9 cellular contexts compared by ENCODE assay signal in the genomic region with DNA sequence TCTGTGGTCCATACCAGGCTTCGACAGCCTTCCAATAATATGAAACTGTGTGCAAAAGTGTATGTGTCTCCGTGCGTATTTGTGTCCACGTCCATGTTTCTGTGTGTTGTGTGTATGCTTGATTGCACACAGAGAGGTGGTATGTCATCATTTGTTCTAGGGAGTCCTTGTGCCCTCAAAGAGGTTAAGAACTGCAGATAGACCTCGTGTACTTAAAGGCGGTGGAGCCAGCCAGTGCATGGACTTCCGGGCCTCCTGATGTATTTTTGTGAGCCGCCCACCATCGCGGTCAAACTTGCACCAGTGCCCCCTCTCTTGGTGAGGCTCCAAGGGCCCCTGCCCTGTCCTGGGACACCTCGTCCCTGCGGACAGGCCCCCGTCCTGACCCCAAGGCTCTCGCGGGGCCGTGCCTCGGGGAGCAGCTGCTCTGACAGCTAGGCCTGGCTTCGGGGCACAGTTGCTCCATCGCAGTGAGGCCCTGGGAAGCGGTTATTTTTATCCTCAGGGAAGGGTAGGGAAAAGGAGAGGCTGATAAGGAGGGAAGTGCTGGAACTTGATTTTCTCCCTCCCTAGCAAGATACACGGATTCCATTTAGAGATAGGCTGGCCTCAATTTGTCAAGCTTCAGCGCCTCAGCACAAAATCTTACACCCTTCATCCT. TPM values are rescaled to one million over a fixed set of nuclear protein-coding genes. Genes with fewer than 3 reads are reported as not detected.
DNase-seq lines count a peak whose midpoint lies in the region; ATAC-seq and TF ChIP-seq lines count a peak whose summit lies in the region.
"Had no signal": no experiment of that assay in that cellular context is flagged by ENCODE, and none has a peak within 500 bp of the region (broad histone marks: within the 10 kb centered on the region; RNA-seq: fewer than 3 reads in every experiment).

No MANE protein-coding gene starts in this region.

- H3K4me3 ChIP-seq in ascending aorta (peak overlapping the region in 1 of 2 donors; percentile 98), right lobe of liver (no peak overlapping the region), testis (peak overlapping the region in 1 of 2 donors; percentile 79), thyroid gland (replicated peaks in 1 of 3) (no peak overlapping the region)

- 62% methylated on average over 19 of the region's 22 CpGs for WGBS in right lobe of liver (ENCODE audit: insufficient coverage, low coverage, low lambda C conversion rate, missing lambda C conversion rate)
- 36 to 50% methylated on average over 22 of the region's 22 CpGs for WGBS in testis, 2 donors
- 71 to 83% methylated on average over 17 to 18 of the region's 22 CpGs for WGBS in thyroid gland, 2 donors

- peak overlapping the region; percentile 69 to 98 for H3K27ac ChIP-seq in ascending aorta
- H3K27ac ChIP-seq in right lobe of liver: peak overlapping the region in 1 of 3 donors; percentile 12
- peak overlapping the region; percentile 46 to 96 for H3K27ac ChIP-seq in testis
- H3K27ac ChIP-seq in thyroid gland: peak overlapping the region in 1 of 3 donors; percentile 7

- no peaks in the 10 kb centered on the region for H3K36me3 ChIP-seq in ascending aorta
- H3K36me3 ChIP-seq in right lobe of liver: no peaks in the 10 kb centered on the region
- no peaks in the 10 kb centered on the region for H3K36me3 ChIP-seq in testis (ENCODE audit: low read depth, missing control alignments)
- no peaks in the 10 kb centered on the region for H3K36me3 ChIP-seq in thyroid gland
- H3K36me3 ChIP-seq: neutrophil had no signal

- intact Hi-C loops in ascending aorta (cut with DNase I) (loop anchor here (5.0 kb wide), 4 partner anchors 40 to 235 kb away; partner anchors contain the start of genes ANAPC13 and CEP63), right lobe of liver (cut with DNase I) (no loop called here), testis (cut with DNase I; ENCODE audit: low total_unique reads) (no loop called here), thyroid gland (cut with DNase I) (no loop called here)

- H3K27me3 ChIP-seq in ascending aorta: no peaks in the 10 kb centered on the region
- no peaks in the 10 kb centered on the region for H3K27me3 ChIP-seq in right lobe of liver
- no peaks in the 10 kb centered on the region for H3K27me3 ChIP-seq in testis
- H3K27me3 ChIP-seq in thyroid gland: no peaks in the 10 kb centered on the region
- H3K27me3 ChIP-seq: neutrophil had no signal

- peak; percentile 53 for DNase-seq in activated CD8-positive, alpha-beta memory T cell treated with anti-CD3 and anti-CD28 coated beads for 24 hours
- no peak for DNase-seq in activated CD8-positive, alpha-beta memory T cell treated with anti-CD3 and anti-CD28 coated beads, Interleukin-2, amount 50 U/mL, for 4 hours
- DNase-seq in ascending aorta (ENCODE audit: low spot score in 2 of 2) (no peak), right lobe of liver (peak; percentile 24 to 57 (median 47)), testis (no peak), thyroid gland (no peak), NCI-H1436 treated with DMSO at 0.1 percent for 48 hours (lab: John Stamatoyannopoulos, UW) (no peak), kidney tubule cell (ENCODE audit: low spot score) (no peak)

- H3K4me1 ChIP-seq in ascending aorta (peaks cover 0 to 15% of the 10 kb centered on the region in 2 donors), right lobe of liver (peaks cover 0 to 7% (median 0%) of the 10 kb centered on the region in 4 donors), testis (peaks cover 36% of the 10 kb centered on the region), thyroid gland (peaks cover 15 to 18% of the 10 kb centered on the region in 2 donors)

- TF ChIP-seq CTCF in ascending aorta (IDR thresholded peaks at IDR 0.05) (no peak), right lobe of liver (IDR thresholded peaks at IDR 0.05) (no peak), testis (IDR thresholded peaks at IDR 0.05) (no peak), thyroid gland (IDR thresholded peaks at IDR 0.05) (no peak)

- TF ChIP-seq POLR2A in right lobe of liver (IDR thresholded peaks at IDR 0.05) (no peak), testis (IDR thresholded peaks at IDR 0.05) (no peak), thyroid gland (IDR thresholded peaks at IDR 0.05) (no peak)

- H3K9me3 ChIP-seq in ascending aorta: no peaks in the 10 kb centered on the region
- no peaks in the 10 kb centered on the region for H3K9me3 ChIP-seq in right lobe of liver
- no peaks in the 10 kb centered on the region for H3K9me3 ChIP-seq in testis
- H3K9me3 ChIP-seq in thyroid gland: no peaks in the 10 kb centered on the region
- H3K9me3 ChIP-seq: neutrophil had no signal

- no peak for ATAC-seq in right lobe of liver

RNA-seq across cellular contexts. Expression of gene RYK, which starts 1.2 kb away (rescaled TPM):
- 13.5 TPM for total RNA-seq in ascending aorta
- 10 to 100 TPM; 15.9 to 28.5 (median 17.9) TPM for total RNA-seq in right lobe of liver
- total RNA-seq in testis: 100 to 1,000 TPM; 112 to 120 TPM
- 82.6 TPM for polyA plus RNA-seq in testis (ENCODE audit: insufficient read depth, low read depth, low replicate concordance)
- 100 to 1,000 TPM in 2 of 4 donors, 10 to 100 TPM in 2; 95.2 to 168 (median 108) TPM for total RNA-seq in thyroid gland

Comparison
In these comparisons a context has a peak if more than half of its experiments do, and no peak if none do; other contexts are left out.
1. DNase-seq: peak in activated CD8-positive, alpha-beta memory T cell treated with anti-CD3 and anti-CD28 coated beads for 24 hours (single experiment) and right lobe of liver (3 of 3); none in activated CD8-positive, alpha-beta memory T cell treated with anti-CD3 and anti-CD28 coated beads, Interleukin-2, amount 50 U/mL, for 4 hours (single experiment), ascending aorta (0 of 2), testis (single experiment), thyroid gland (0 of 2), NCI-H1436 treated with DMSO at 0.1 percent for 48 hours (single experiment) and kidney tubule cell (single experiment).